35 cellular contexts compared by ENCODE assay signal in the genomic region with DNA sequence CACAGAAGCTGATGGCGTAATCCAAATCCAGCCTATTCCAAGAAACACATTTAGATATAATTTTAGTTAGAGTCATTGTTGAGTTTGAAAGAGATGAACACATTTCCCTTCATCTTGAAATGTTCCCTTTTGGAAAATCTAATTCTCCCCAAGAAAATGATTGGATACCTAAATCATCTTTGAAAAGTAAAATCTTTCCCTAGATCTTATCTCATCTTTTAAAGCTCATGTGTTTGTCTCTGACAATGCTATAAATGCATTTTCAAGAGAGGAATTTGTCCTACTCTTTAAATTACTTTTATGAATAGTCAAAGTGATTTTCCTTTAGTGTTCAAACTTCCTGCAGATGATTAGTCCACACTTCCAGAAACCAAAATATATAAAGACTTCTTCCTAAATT.
A peak's percentile ranks its signal among the peaks of the same experiment; 100 is the strongest.
DNase-seq lines count a peak whose midpoint lies in the region; ATAC-seq and TF ChIP-seq lines count a peak whose summit lies in the region.
"Had no signal": no experiment of that assay in that cellular context is flagged by ENCODE, and none has a peak within 500 bp of the region (broad histone marks: within the 10 kb centered on the region; RNA-seq: fewer than 3 reads in every experiment).

No MANE protein-coding gene starts in this region.

- H3K27ac Mint-ChIP-seq in activated naive CD4-positive, alpha-beta T cell treated with anti-CD3 and anti-CD28 coated beads, Interleukin-2, amount 10 ng/mL, durations not matched to agents 7 days and 5 days = no peak overlapping the region
- H3K27ac Mint-ChIP-seq: B cell; CD14-positive monocyte; CD4-positive, alpha-beta memory T cell; CD4-positive, alpha-beta T cell; CD4-positive, CD25-positive, alpha-beta regulatory T cell; CD8-positive, alpha-beta memory T cell; CD8-positive, alpha-beta T cell had no signal

- CTCF ChIA-PET in SK-N-SH (lab: Yijun Ruan, JAX) = no interaction called here
- CTCF ChIA-PET in activated naive CD4-positive, alpha-beta T cell treated with anti-CD3 and anti-CD28 coated beads, Interleukin-2, amount 10 ng/mL, durations not matched to agents 7 days and 5 days (lab: Charles Lee) = no interaction called here

- H3K4me3 ChIP-seq in SK-N-SH (ENCODE audit: low read depth in 2 of 2, low read length in 1 of 2) (no peak overlapping the region), fibroblast of pulmonary artery (replicated peaks; ENCODE audit: low read depth, low read length) (no peak overlapping the region), fibroblast of villous mesenchyme (ENCODE audit: low read depth, low read length) (no peak overlapping the region)
- H3K4me3 ChIP-seq: A549; BLaER1; BLaER1 treated with 17β-estradiol and CSF1 and Interleukin-3, amounts not matched to agents 10 nM and 100 nM had no signal

- H3K4me3 Mint-ChIP-seq in activated naive CD4-positive, alpha-beta T cell treated with anti-CD3 and anti-CD28 coated beads, Interleukin-2, amount 10 ng/mL, durations not matched to agents 7 days and 5 days = no peak overlapping the region
- H3K4me3 Mint-ChIP-seq: B cell; CD14-positive monocyte; CD4-positive, alpha-beta memory T cell; CD4-positive, alpha-beta T cell; CD4-positive, CD25-positive, alpha-beta regulatory T cell; CD8-positive, alpha-beta memory T cell; CD8-positive, alpha-beta T cell had no signal

- no peak for TF ChIP-seq RAD21 in SK-N-SH (IDR thresholded peaks at IDR 0.05; ENCODE audit: low read length)

- peaks cover 6% of the 10 kb centered on the region for H3K9me3 Mint-ChIP-seq in activated naive CD4-positive, alpha-beta T cell treated with anti-CD3 and anti-CD28 coated beads, Interleukin-2, amount 10 ng/mL, durations not matched to agents 7 days and 5 days

- H3K4me1 Mint-ChIP-seq in activated naive CD4-positive, alpha-beta T cell treated with anti-CD3 and anti-CD28 coated beads, Interleukin-2, amount 10 ng/mL, durations not matched to agents 7 days and 5 days = no peaks in the 10 kb centered on the region
- H3K4me1 Mint-ChIP-seq: B cell; CD14-positive monocyte; CD4-positive, alpha-beta memory T cell; CD4-positive, CD25-positive, alpha-beta regulatory T cell; CD8-positive, alpha-beta memory T cell had no signal

- no peaks in the 10 kb centered on the region for H3K27me3 ChIP-seq in SK-N-SH (ENCODE audit: insufficient read depth)
- H3K27me3 ChIP-seq: BE2C; BLaER1; BLaER1 treated with 17β-estradiol and CSF1 and Interleukin-3, amounts not matched to agents 10 nM and 100 nM had no signal

- 36% methylated on average over 1 of the region's 1 CpG for WGBS in SK-N-SH (ENCODE audit: low lambda C conversion rate)

- H3K27me3 Mint-ChIP-seq in activated naive CD4-positive, alpha-beta T cell treated with anti-CD3 and anti-CD28 coated beads, Interleukin-2, amount 10 ng/mL, durations not matched to agents 7 days and 5 days = no peaks in the 10 kb centered on the region
- H3K27me3 Mint-ChIP-seq: B cell; CD4-positive, alpha-beta memory T cell; CD4-positive, alpha-beta T cell; CD4-positive, CD25-positive, alpha-beta regulatory T cell; CD8-positive, alpha-beta memory T cell had no signal

- H3K27ac ChIP-seq in SK-N-SH (ENCODE audit: low read depth in 2 of 2, low read length in 1 of 2) = no peak overlapping the region
- H3K27ac ChIP-seq: 22Rv1; A549; BLaER1; BLaER1 treated with 17β-estradiol and CSF1 and Interleukin-3, amounts not matched to agents 10 nM and 100 nM; C4-2B had no signal

- TF ChIP-seq CTCF in SK-N-SH (IDR thresholded peaks at IDR 0.05) (no peak), fibroblast of pulmonary artery (IDR thresholded peaks at IDR 0.05; ENCODE audit: low read length, missing control alignments) (no peak), fibroblast of villous mesenchyme (IDR thresholded peaks at IDR 0.05; ENCODE audit: insufficient read depth, low read depth, low read length) (no peak)

- H3F3A ChIP-seq in SK-N-SH (replicated peaks; ENCODE audit: insufficient read depth) = no peaks in the 10 kb centered on the region

- DNase-seq in SK-N-SH = no peak
- peak; percentile 28 for DNase-seq in amniotic epithelial cell (ENCODE audit: low read depth)
- DNase-seq in fibroblast of pulmonary artery (ENCODE audit: low read depth) = peak; percentile 5
- peak; percentile 3 for DNase-seq in fibroblast of villous mesenchyme (ENCODE audit: low read depth)
- DNase-seq in activated naive CD4-positive, alpha-beta T cell treated with anti-CD3 and anti-CD28 coated beads, Interleukin-2, amount 10 ng/mL, durations not matched to agents 7 days and 5 days = no peak
- no peak for DNase-seq in hepatic stellate cell (ENCODE audit: low spot score)
- DNase-seq in midbrain (lab: John Stamatoyannopoulos, UW) = no peak
- DNase-seq: 8988T; ACHN; AML-193; BE2C; C1 segment of cervical spinal cord; Caco-2; Calu3; CD4-positive, alpha-beta memory T cell; CD4-positive, alpha-beta T cell; CD4-positive, CD25-positive, alpha-beta regulatory T cell; CD8-positive, alpha-beta memory T cell; CD8-positive, alpha-beta T cell; COR-L47; DMS 273 treated with DMSO at 0.1 percent for 48 hours; DMS153; DMS53; DMS79; DMS79 treated with DMSO at 0.1 percent for 48 hours; DND-41; EL had no signal

- no peaks in the 10 kb centered on the region for H3K36me3 ChIP-seq in SK-N-SH (replicated peaks in 1 of 2; ENCODE audit: control insufficient read depth in 1 of 2, insufficient read depth in 2 of 2, low read length in 1 of 2)
- H3K36me3 ChIP-seq: BE2C; BLaER1; BLaER1 treated with 17β-estradiol and CSF1 and Interleukin-3, amounts not matched to agents 10 nM and 100 nM had no signal

- no peak for ATAC-seq in SK-N-SH treated with all-trans-retinoic acid at 6 μM for 48 hours
- ATAC-seq: A549; CD8-positive, alpha-beta T cell had no signal

- no peaks in the 10 kb centered on the region for H3K9me2 ChIP-seq in SK-N-SH

- H3K36me3 Mint-ChIP-seq in activated naive CD4-positive, alpha-beta T cell treated with anti-CD3 and anti-CD28 coated beads, Interleukin-2, amount 10 ng/mL, durations not matched to agents 7 days and 5 days = no peaks in the 10 kb centered on the region
- H3K36me3 Mint-ChIP-seq: CD14-positive monocyte; CD4-positive, alpha-beta memory T cell; CD4-positive, CD25-positive, alpha-beta regulatory T cell; CD8-positive, alpha-beta memory T cell; CD8-positive, alpha-beta T cell had no signal

- H3K9me3 ChIP-seq in SK-N-SH = no peaks in the 10 kb centered on the region; the same call in 1 of the 2 replicates
- H3K9me3 ChIP-seq: BE2C; BLaER1; BLaER1 treated with 17β-estradiol and CSF1 and Interleukin-3, amounts not matched to agents 10 nM and 100 nM; Caco-2 had no signal

- POLR2A ChIA-PET in SK-N-SH (lab: Yijun Ruan, JAX) = no interaction called here

- no peaks in the 10 kb centered on the region for H3K79me2 ChIP-seq in SK-N-SH (ENCODE audit: insufficient read depth)

- no peaks in the 10 kb centered on the region for H4K20me1 ChIP-seq in SK-N-SH (ENCODE audit: insufficient read depth)
- H4K20me1 ChIP-seq: BLaER1; BLaER1 treated with 17β-estradiol and CSF1 and Interleukin-3, amounts not matched to agents 10 nM and 100 nM had no signal

- H3K4me2 ChIP-seq in SK-N-SH = no peak overlapping the region
- H3K4me2 ChIP-seq: A549; BLaER1; BLaER1 treated with 17β-estradiol and CSF1 and Interleukin-3, amounts not matched to agents 10 nM and 100 nM had no signal

- H2AFZ ChIP-seq in SK-N-SH (ENCODE audit: low read depth) = no peak overlapping the region

- no peak overlapping the region for H3K9ac ChIP-seq in SK-N-SH
- H3K9ac ChIP-seq: BLaER1; BLaER1 treated with 17β-estradiol and CSF1 and Interleukin-3, amounts not matched to agents 10 nM and 100 nM had no signal

- H3K4me1 ChIP-seq in SK-N-SH (ENCODE audit: control insufficient read depth in 1 of 2, insufficient read depth in 2 of 2, low read depth in 1 of 2, low read length in 1 of 2) = no peaks in the 10 kb centered on the region
- H3K4me1 ChIP-seq: A549, BE2C, BLaER1, Caco-2 had no signal

- no peak for TF ChIP-seq EP300 in SK-N-SH (IDR thresholded peaks at IDR 0.05; ENCODE audit: borderline replicate concordance in 1 of 2, low read depth in 1 of 2, low read length in 1 of 2)

TF ChIP-seq in SK-N-SH treated with all-trans-retinoic acid at 6 μM for 48 hours, 23 proteins besides CTCF, POLR2A, EP300 and RAD21:
- TF ChIP-seq ISL1 (CRISPR knock-in tag; IDR thresholded peaks at IDR 0.05) (peak; percentile 93), PPARA (CRISPR knock-in tag; IDR thresholded peaks at IDR 0.05; ENCODE audit: borderline replicate concordance) (no peak)

TF ChIP-seq in SK-N-SH, 30 proteins besides CTCF, POLR2A, EP300 and RAD21:
- TF ChIP-seq, protein P1, sequence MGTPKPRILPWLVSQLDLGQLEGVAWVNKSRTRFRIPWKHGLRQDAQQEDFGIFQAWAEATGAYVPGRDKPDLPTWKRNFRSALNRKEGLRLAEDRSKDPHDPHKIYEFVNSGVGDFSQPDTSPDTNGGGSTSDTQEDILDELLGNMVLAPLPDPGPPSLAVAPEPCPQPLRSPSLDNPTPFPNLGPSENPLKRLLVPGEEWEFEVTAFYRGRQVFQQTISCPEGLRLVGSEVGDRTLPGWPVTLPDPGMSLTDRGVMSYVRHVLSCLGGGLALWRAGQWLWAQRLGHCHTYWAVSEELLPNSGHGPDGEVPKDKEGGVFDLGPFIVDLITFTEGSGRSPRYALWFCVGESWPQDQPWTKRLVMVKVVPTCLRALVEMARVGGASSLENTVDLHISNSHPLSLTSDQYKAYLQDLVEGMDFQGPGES (IDR thresholded peaks at IDR 0.05; ENCODE audit: low read depth, low read length) = no peak
- no peak for TF ChIP-seq NRF1 (IDR thresholded peaks at IDR 0.05; ENCODE audit: low read depth, low read length)
TF ChIP-seq in SK-N-SH: peak in this region for 0.

Comparison
In these comparisons a context has a peak if more than half of its experiments do, and no peak if none do; other contexts are left out.
1. DNase-seq: peak in amniotic epithelial cell (single experiment), fibroblast of pulmonary artery (single experiment) and fibroblast of villous mesenchyme (single experiment); none in SK-N-SH (single experiment), activated naive CD4-positive, alpha-beta T cell treated with anti-CD3 and anti-CD28 coated beads, Interleukin-2, amount 10 ng/mL, durations not matched to agents 7 days and 5 days (single experiment), hepatic stellate cell (single experiment) and midbrain (single experiment).